In the genomic region with DNA sequence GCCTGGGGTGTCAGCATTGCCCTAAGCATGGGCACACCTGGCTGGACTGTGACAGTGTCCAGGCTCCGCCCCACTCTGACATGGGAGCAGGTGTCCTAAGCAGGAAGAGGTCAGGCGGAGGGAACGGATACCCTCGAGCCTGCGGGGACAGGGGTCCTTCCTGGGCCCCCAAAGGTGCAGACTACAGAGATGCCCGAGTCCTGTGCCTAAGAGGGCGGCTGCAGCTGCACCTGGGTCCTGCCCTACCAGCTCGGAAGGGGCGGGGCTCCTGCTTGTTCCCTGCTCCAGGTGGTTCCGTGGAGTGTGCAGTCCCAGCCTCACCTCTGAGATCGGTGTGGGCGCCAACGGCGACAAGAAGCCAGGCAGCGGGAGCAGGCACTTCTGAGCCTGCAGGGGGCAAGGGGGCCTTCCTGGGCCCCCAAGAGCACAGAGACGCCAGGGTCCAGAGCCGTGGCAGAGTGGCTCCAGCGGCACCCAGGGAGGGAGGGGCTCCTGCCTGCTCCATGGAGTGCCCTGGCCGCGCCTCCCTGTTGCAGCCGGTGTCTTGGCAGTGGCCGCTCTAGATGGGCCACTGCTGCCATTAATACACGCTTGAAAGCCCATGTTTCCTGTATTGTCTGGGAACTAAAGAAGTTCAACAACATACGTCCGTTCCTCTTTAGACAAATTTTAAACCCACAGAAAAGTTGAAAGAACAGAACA, we compare ENCODE assay signal across 12 cellular contexts.
DNase-seq lines count a peak whose midpoint lies in the region; ATAC-seq and TF ChIP-seq lines count a peak whose summit lies in the region.
"Had no signal": no experiment of that assay in that cellular context is flagged by ENCODE, and none has a peak within 500 bp of the region (broad histone marks: within the 10 kb centered on the region; RNA-seq: fewer than 3 reads in every experiment).

No MANE protein-coding gene starts in this region.

- peak overlapping the region in 1 of 2 experiments; percentile 56; a peak in 2 of 5 replicates for H3K4me3 Mint-ChIP-seq in H9
- peak overlapping the region; percentile 64 for H3K4me3 Mint-ChIP-seq in progenitor cell of endocrine pancreas (ENCODE audit: low read depth)
- H3K4me3 Mint-ChIP-seq: neural crest cell; stimulated activated naive CD8-positive, alpha-beta T cell treated with anti-CD3 and anti-CD28 coated beads, Interleukin-15, Interleukin-2, amounts not matched to agents 100 ng/mL and 50 ng/mL, for 24 hours had no signal

- no peaks in the 10 kb centered on the region for H4K20me1 ChIP-seq in H9 (ENCODE audit: control insufficient read depth, insufficient read depth, insufficient read length)

- ATAC-seq in esophagus mucosa (peak; percentile 49), HG03460 (IDR thresholded peaks at IDR 0.05; ENCODE audit: unreplicated experiment) (no peak), GM18520 (IDR thresholded peaks at IDR 0.05; ENCODE audit: unreplicated experiment) (no peak)

- no peak overlapping the region for H2BK5ac ChIP-seq in H9 (ENCODE audit: insufficient read length, low read length)

- no peak overlapping the region for H4K5ac ChIP-seq in H9 (ENCODE audit: insufficient read length, low read depth, low read length)

- no CpG with 5 or more reads among the region's 25 CpGs for WGBS in H9 (ENCODE audit: extremely low coverage, insufficient read length, low lambda C conversion rate)

- no peak overlapping the region; a peak in 1 of 7 replicates for H3K27ac Mint-ChIP-seq in H9
- H3K27ac Mint-ChIP-seq in progenitor cell of endocrine pancreas: no peak overlapping the region
- H3K27ac Mint-ChIP-seq: stimulated activated naive CD8-positive, alpha-beta T cell treated with anti-CD3 and anti-CD28 coated beads, Interleukin-15, Interleukin-2, amounts not matched to agents 100 ng/mL and 50 ng/mL, for 24 hours had no signal

- H3K4me1 Mint-ChIP-seq in H9 (peaks cover 15 to 29% of the 10 kb centered on the region in 2 experiments), progenitor cell of endocrine pancreas (ENCODE audit: low read depth) (peaks cover 12% of the 10 kb centered on the region)
- H3K4me1 Mint-ChIP-seq: neural crest cell had no signal

- H3K79me2 ChIP-seq in H9 (ENCODE audit: insufficient read depth, low read length): no peaks in the 10 kb centered on the region

- no peak overlapping the region for H2BK20ac ChIP-seq in H9 (ENCODE audit: low read depth, low read length, poor library complexity, severe bottlenecking)

- no peak overlapping the region for H3K9ac ChIP-seq in H9 (ENCODE audit: extremely low read depth, insufficient read length, low read length)

- no peak overlapping the region for H3K18ac ChIP-seq in H9 (ENCODE audit: insufficient read length, low read depth, low read length)

- no peak overlapping the region for H3K23ac ChIP-seq in H9 (ENCODE audit: insufficient read length, low read depth, low read length)

- H3K4me1 ChIP-seq in H9 (ENCODE audit: insufficient read depth, low read length): no peaks in the 10 kb centered on the region

- no peak overlapping the region for H3K27ac ChIP-seq in H9 (ENCODE audit: insufficient read length, low read depth, low read length)

- H3K56ac ChIP-seq in H9 (ENCODE audit: insufficient read length, low read depth, low read length): no peak overlapping the region

- no peak overlapping the region for H3T11ph ChIP-seq in H9 (ENCODE audit: low read length)

- no peak overlapping the region for H4K8ac ChIP-seq in H9 (replicated peaks; ENCODE audit: insufficient read length, low read depth, low read length)

- H3K4ac ChIP-seq in H9 (ENCODE audit: low read depth, low read length): no peak overlapping the region

- no peak overlapping the region for H3K4me2 ChIP-seq in H9 (ENCODE audit: insufficient read depth, insufficient read length, low read length)

- H3K9me3 Mint-ChIP-seq in H9 (peaks cover 3 to 5% of the 10 kb centered on the region in 2 experiments), progenitor cell of endocrine pancreas (ENCODE audit: low read depth) (no peaks in the 10 kb centered on the region)
- H3K9me3 Mint-ChIP-seq: neural crest cell had no signal

- TF ChIP-seq CTCF in H9 (conservative IDR thresholded peaks at IDR 0.05): no peak
- TF ChIP-seq CTCF in progenitor cell of endocrine pancreas (IDR thresholded peaks at IDR 0.05; ENCODE audit: unreplicated experiment): no peak

- no peak overlapping the region for H4K91ac ChIP-seq in H9 (ENCODE audit: insufficient read length, low read depth, low read length)

- H3K23me2 ChIP-seq in H9 (ENCODE audit: insufficient read length, low read depth, low read length, poor library complexity, severe bottlenecking): no peaks in the 10 kb centered on the region

- H3K27me3 Mint-ChIP-seq in H9 (ENCODE audit: low read depth) (no peaks in the 10 kb centered on the region), progenitor cell of endocrine pancreas (peaks cover 35% of the 10 kb centered on the region)

- no peak overlapping the region for H2BK12ac ChIP-seq in H9 (ENCODE audit: insufficient read length, low read depth, low read length)

- no peak overlapping the region; the same call in 1 of the 2 replicates for H2BK15ac ChIP-seq in H9 (ENCODE audit: low read depth, low read length)

- DNase-seq in H9: peak; percentile 66
- DNase-seq in NCI-H2171 treated with DMSO at 0.1 percent for 48 hours (lab: John Stamatoyannopoulos, UW): peak; percentile 28
- DNase-seq in progenitor cell of endocrine pancreas (ENCODE audit: low spot score, unreplicated experiment): no peak
- no peak for DNase-seq in COLO829 (ENCODE audit: low spot score)
- no peak for DNase-seq in 8988T
- DNase-seq: DMS 273 treated with DMSO at 0.1 percent for 48 hours, KG1 had no signal

- H3K36me3 Mint-ChIP-seq in H9 (ENCODE audit: insufficient read depth in 1 of 3, low read depth in 3 of 3): peaks cover 0 to 13% (median 9%) of the 10 kb centered on the region in 3 experiments; a peak in 4 of 7 replicates
- H3K36me3 Mint-ChIP-seq in progenitor cell of endocrine pancreas (ENCODE audit: insufficient read depth): no peaks in the 10 kb centered on the region

- no peak overlapping the region for H2BK120ac ChIP-seq in H9 (ENCODE audit: low read depth, low read length, poor library complexity, severe bottlenecking)

- no peak overlapping the region for H2AFZ ChIP-seq in H9 (ENCODE audit: low read length)

- no peak overlapping the region; the same call in 1 of the 2 replicates for H3K14ac ChIP-seq in H9 (ENCODE audit: insufficient read depth, low read length)

- no peaks in the 10 kb centered on the region for H3K79me1 ChIP-seq in H9 (ENCODE audit: insufficient read depth, low read depth, low read length, poor library complexity, severe bottlenecking)

- no peaks in the 10 kb centered on the region for H3K27me3 ChIP-seq in H9 (ENCODE audit: insufficient read depth, low read length)

- H2AK5ac ChIP-seq in H9 (ENCODE audit: insufficient read length, low read length): no peak overlapping the region

- no peaks in the 10 kb centered on the region for H3K9me3 ChIP-seq in H9 (ENCODE audit: control insufficient read depth, low read depth, low read length)

Comparison
In these comparisons a context has a peak if more than half of its experiments do, and no peak if none do; other contexts are left out.
1. DNase-seq: peak in H9 (single experiment) and NCI-H2171 treated with DMSO at 0.1 percent for 48 hours (single experiment); none in progenitor cell of endocrine pancreas (single experiment), COLO829 (single experiment) and 8988T (single experiment).